ENCODE assay signal across 18 cellular contexts in the genomic region with DNA sequence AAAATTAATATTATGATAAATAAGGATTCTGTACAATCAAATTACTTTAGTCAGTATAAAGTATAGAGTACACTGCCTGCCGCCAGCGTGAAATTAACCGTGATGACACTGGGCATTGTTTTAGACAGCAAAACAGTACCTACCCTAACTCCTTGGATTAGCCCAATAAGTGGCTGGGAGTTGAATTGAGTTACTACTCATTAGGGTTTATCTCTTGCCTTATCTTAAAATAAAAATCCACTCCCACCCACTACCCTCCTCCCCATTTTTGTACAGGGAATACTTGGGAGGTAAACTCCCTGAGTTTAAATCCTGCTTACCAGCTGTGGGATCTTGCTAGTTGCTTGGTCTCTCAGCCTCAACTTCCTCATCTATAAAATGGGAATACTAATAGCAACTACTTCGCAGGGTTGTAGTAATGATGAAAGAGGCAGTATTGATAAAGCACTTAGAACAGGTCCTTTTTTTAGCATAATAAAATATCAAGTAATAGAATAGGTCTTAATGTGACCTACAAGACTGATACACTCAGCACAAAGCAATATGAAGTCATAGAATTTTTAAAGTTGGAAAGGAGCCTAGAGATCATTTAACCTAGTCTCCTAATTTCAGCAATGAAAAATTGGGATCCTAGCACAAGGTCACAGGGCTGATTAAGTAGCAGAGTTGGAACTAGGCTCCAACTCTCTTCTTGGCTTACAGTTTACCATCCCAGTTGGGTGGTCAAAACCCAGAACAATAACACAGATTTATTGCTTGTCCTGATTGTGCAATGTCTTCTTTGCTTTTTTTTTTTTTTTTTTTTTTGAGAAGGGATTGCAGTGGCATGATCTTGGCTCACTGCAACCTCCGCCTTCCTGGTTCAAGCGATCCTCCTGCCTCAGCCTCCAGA. TPM values are rescaled to one million over a fixed set of nuclear protein-coding genes. Genes with fewer than 3 reads are reported as not detected.
DNase-seq lines count a peak whose midpoint lies in the region; ATAC-seq and TF ChIP-seq lines count a peak whose summit lies in the region.
"Had no signal": no experiment of that assay in that cellular context is flagged by ENCODE, and none has a peak within 500 bp of the region (broad histone marks: within the 10 kb centered on the region; RNA-seq: fewer than 3 reads in every experiment).

No MANE protein-coding gene starts in this region.

- TF ChIP-seq CTCF in AG10803 (conservative IDR thresholded peaks at IDR 0.05; ENCODE audit: low read length) (no peak), brain microvascular endothelial cell (IDR thresholded peaks at IDR 0.05; ENCODE audit: low read depth, low read length, missing control alignments) (no peak), left ventricle myocardium inferior (IDR thresholded peaks at IDR 0.05; ENCODE audit: borderline replicate concordance) (no peak)

- H3K36me3 ChIP-seq in brain microvascular endothelial cell (replicated peaks) = no peaks in the 10 kb centered on the region
- no peaks in the 10 kb centered on the region for H3K36me3 ChIP-seq in left ventricle myocardium inferior

- H3K27ac ChIP-seq in brain microvascular endothelial cell = peak overlapping the region; percentile 20
- H3K27ac ChIP-seq in left ventricle myocardium inferior (replicated peaks) = peak overlapping the region; percentile 81

- no peak overlapping the region for H3K4me3 Mint-ChIP-seq in activated T-cell treated with anti-CD3 and anti-CD28 coated beads, Interleukin-2, amount 50 U/mL, for 72 hours
- H3K4me3 Mint-ChIP-seq: dendritic cell treated with granulocyte-macrophage colony-stimulating factor and Interleukin-4, amounts not matched to agents 40 ng/mL and 50 ng/mL, for 4 days; stimulated activated effector memory CD8-positive, alpha-beta T cell treated with anti-CD3 and anti-CD28 coated beads, Interleukin-12 subunit alpha, Interleukin-12 subunit beta, amount 100 ng/mL, for 72 hours; T-cell had no signal

- H3K9me3 ChIP-seq in left ventricle myocardium inferior (replicated peaks) = no peaks in the 10 kb centered on the region
- H3K9me3 ChIP-seq: psoas muscle had no signal

- H3K36me3 Mint-ChIP-seq in activated T-cell treated with anti-CD3 and anti-CD28 coated beads, Interleukin-2, amount 50 U/mL, for 72 hours (ENCODE audit: insufficient read depth in 2 of 2) = peaks cover 0 to 2% of the 10 kb centered on the region in 2 donors
- H3K36me3 Mint-ChIP-seq: stimulated activated effector memory CD8-positive, alpha-beta T cell treated with anti-CD3 and anti-CD28 coated beads, Interleukin-12 subunit alpha, Interleukin-12 subunit beta, amount 100 ng/mL, for 72 hours had no signal

- ATAC-seq in activated T-cell treated with anti-CD3 and anti-CD28 coated beads, Interleukin-2, amount 50 U/mL, for 72 hours (replicated peaks in 1 of 2) = no peak
- no peak for ATAC-seq in GM19035 (IDR thresholded peaks at IDR 0.05; ENCODE audit: unreplicated experiment)
- ATAC-seq: stimulated activated effector memory CD8-positive, alpha-beta T cell treated with anti-CD3 and anti-CD28 coated beads, Interleukin-12 subunit alpha, Interleukin-12 subunit beta, amount 100 ng/mL, for 72 hours; T-cell had no signal

- H3K4me3 ChIP-seq in AG10803 (ENCODE audit: low read length) = no peak overlapping the region
- H3K4me3 ChIP-seq in brain microvascular endothelial cell (ENCODE audit: low read depth, low read length) = no peak overlapping the region
- H3K4me3 ChIP-seq in left ventricle myocardium inferior = peak overlapping the region; percentile 37
- H3K4me3 ChIP-seq in skeletal muscle cell (ENCODE audit: low read depth, low read length) = no peak overlapping the region
- H3K4me3 ChIP-seq: psoas muscle had no signal

- H3K27me3 ChIP-seq in brain microvascular endothelial cell (replicated peaks) (no peaks in the 10 kb centered on the region), left ventricle myocardium inferior (ENCODE audit: low read depth) (no peaks in the 10 kb centered on the region)

- intact Hi-C loops in left ventricle myocardium inferior (cut with micrococcal nuclease) = no loop called here

- DNase-seq in AG10803 (ENCODE audit: low read depth) (peak; percentile 51), brain microvascular endothelial cell (no peak), left ventricle myocardium inferior (no peak), skeletal muscle cell (ENCODE audit: low read depth) (peak; percentile 38), NCI-H1417 (lab: John Stamatoyannopoulos, UW) (no peak), NCI-H187 (lab: John Stamatoyannopoulos, UW) (no peak)
- no peak for DNase-seq in activated T-cell treated with anti-CD3 and anti-CD28 coated beads, Interleukin-2, amount 50 U/mL, for 72 hours
- DNase-seq: activated CD4-positive, CD25-positive, alpha-beta regulatory T cell; activated CD8-positive, alpha-beta memory T cell treated with anti-CD3 and anti-CD28 coated beads, Interleukin-2, amount 50 U/mL, for 48 hours; amygdala; COR-L47; NCI-H1417 treated with DMSO at 0.1 percent for 48 hours; psoas muscle; stimulated activated CD4-positive, alpha-beta T cell treated with anti-CD3 and anti-CD28 coated beads, Interleukin-4, amount 100 ng/mL, for 4 hours; T-cell had no signal

- H3K9me3 Mint-ChIP-seq in activated T-cell treated with anti-CD3 and anti-CD28 coated beads, Interleukin-2, amount 50 U/mL, for 72 hours = no peaks in the 10 kb centered on the region
- H3K9me3 Mint-ChIP-seq: T-cell had no signal

- no peak overlapping the region for H3K27ac Mint-ChIP-seq in activated T-cell treated with anti-CD3 and anti-CD28 coated beads, Interleukin-2, amount 50 U/mL, for 72 hours
- H3K27ac Mint-ChIP-seq: dendritic cell treated with granulocyte-macrophage colony-stimulating factor and Interleukin-4, amounts not matched to agents 40 ng/mL and 50 ng/mL, for 4 days; stimulated activated effector memory CD8-positive, alpha-beta T cell treated with anti-CD3 and anti-CD28 coated beads, Interleukin-12 subunit alpha, Interleukin-12 subunit beta, amount 100 ng/mL, for 72 hours; T-cell had no signal

- H3K4me1 ChIP-seq in left ventricle myocardium inferior = peaks cover 73% of the 10 kb centered on the region

- H3K27me3 Mint-ChIP-seq in activated T-cell treated with anti-CD3 and anti-CD28 coated beads, Interleukin-2, amount 50 U/mL, for 72 hours (ENCODE audit: low read depth) = no peaks in the 10 kb centered on the region
- H3K27me3 Mint-ChIP-seq: dendritic cell treated with granulocyte-macrophage colony-stimulating factor and Interleukin-4, amounts not matched to agents 40 ng/mL and 50 ng/mL, for 4 days; T-cell had no signal

- peaks cover under 1% of the 10 kb centered on the region for H3K4me1 Mint-ChIP-seq in activated T-cell treated with anti-CD3 and anti-CD28 coated beads, Interleukin-2, amount 50 U/mL, for 72 hours (ENCODE audit: low read depth)

- in situ Hi-C loops in brain microvascular endothelial cell (cut with HindIII; ENCODE audit: low pct_ligation_motif_present, low sequenced_read_pairs) = no loop called here

RNA-seq across cellular contexts. Expression of a gene that starts 23.8 kb away (rescaled TPM):
- total RNA-seq in left ventricle myocardium inferior = 71.0 TPM
- 10 to 100 TPM; 24.3 to 30.6 TPM for total RNA-seq in activated T-cell treated with anti-CD3 and anti-CD28 coated beads, Interleukin-2, amount 50 U/mL, for 72 hours

Comparison
In these comparisons a context has a peak if more than half of its experiments do, and no peak if none do; other contexts are left out.
1. DNase-seq: peak in AG10803 (single experiment) and skeletal muscle cell (single experiment); none in brain microvascular endothelial cell (single experiment), left ventricle myocardium inferior (single experiment), activated T-cell treated with anti-CD3 and anti-CD28 coated beads, Interleukin-2, amount 50 U/mL, for 72 hours (0 of 2), NCI-H1417 (0 of 3) and NCI-H187 (0 of 2).